22 cellular contexts compared by ENCODE assay signal in the genomic region with DNA sequence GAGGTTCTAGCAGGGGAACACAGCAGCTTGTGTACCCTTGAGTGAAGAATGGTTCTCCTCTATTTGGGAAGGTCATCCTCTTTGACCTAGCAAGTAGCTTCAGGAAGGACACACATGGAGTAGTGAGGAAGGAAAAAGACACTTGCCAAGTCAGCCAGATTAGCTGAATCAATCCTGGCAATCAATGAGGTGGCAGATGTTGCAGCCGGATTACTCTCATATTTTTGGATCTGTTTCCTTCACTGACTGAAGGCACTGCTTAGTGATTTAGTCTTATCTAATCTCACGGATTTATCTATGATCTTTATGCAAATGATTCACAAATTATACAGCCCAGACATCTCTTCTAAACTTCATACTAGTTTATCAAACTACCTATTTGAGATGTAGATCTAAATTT.
"Had no signal": no experiment of that assay in that cellular context is flagged by ENCODE, and none has a peak within 500 bp of the region (broad histone marks: within the 10 kb centered on the region; RNA-seq: fewer than 3 reads in every experiment).

No MANE protein-coding gene starts in this region.

- DNase-seq: esophagus squamous epithelium; foreskin keratinocyte; kidney; left cardiac atrium; left ventricle myocardium inferior; lower lobe of right lung; natural killer cell; nucleus accumbens; ovary; right lobe of liver; stimulated activated CD4-positive, alpha-beta T cell treated with anti-CD3 and anti-CD28 coated beads, Interleukin-4, amount 100 ng/mL, for 1 hour; stimulated activated CD8-positive, alpha-beta memory T cell treated with anti-CD3 and anti-CD28 coated beads, Interleukin-4, amount 100 ng/mL, for 48 hours; stimulated activated naive CD8-positive, alpha-beta T cell treated with anti-CD3 and anti-CD28 coated beads, Interleukin-15, Interleukin-2, amounts not matched to agents 100 U/mL and 50 U/mL, for 24 hours; thyroid gland; upper lobe of left lung; uterus had no signal

- H3K27me3 Mint-ChIP-seq: dendritic cell treated with granulocyte-macrophage colony-stimulating factor and Interleukin-4, amounts not matched to agents 40 ng/mL and 50 ng/mL, for 4 days; memory B cell; progenitor cell of endocrine pancreas had no signal

- H3K27ac Mint-ChIP-seq: dendritic cell treated with granulocyte-macrophage colony-stimulating factor and Interleukin-4, amounts not matched to agents 40 ng/mL and 50 ng/mL, for 4 days; memory B cell; mesothelial cell of epicardium; natural killer cell; progenitor cell of endocrine pancreas; stimulated activated effector memory CD8-positive, alpha-beta T cell treated with anti-CD3 and anti-CD28 coated beads, Interleukin-12 subunit alpha, Interleukin-12 subunit beta, amount 100 ng/mL, for 72 hours had no signal

- ATAC-seq: foreskin keratinocyte; left cardiac atrium; lower lobe of right lung; natural killer cell; right lobe of liver; stimulated activated effector memory CD8-positive, alpha-beta T cell treated with anti-CD3 and anti-CD28 coated beads, Interleukin-12 subunit alpha, Interleukin-12 subunit beta, amount 100 ng/mL, for 72 hours; stimulated activated naive CD8-positive, alpha-beta T cell treated with anti-CD3 and anti-CD28 coated beads, Interleukin-15, Interleukin-2, amounts not matched to agents 100 U/mL and 50 U/mL, for 24 hours had no signal

- H3K36me3 Mint-ChIP-seq: memory B cell; stimulated activated effector memory CD8-positive, alpha-beta T cell treated with anti-CD3 and anti-CD28 coated beads, Interleukin-12 subunit alpha, Interleukin-12 subunit beta, amount 100 ng/mL, for 72 hours had no signal

- H3K4me1 Mint-ChIP-seq: memory B cell; mesothelial cell of epicardium; natural killer cell; neural crest cell; stimulated activated effector memory CD8-positive, alpha-beta T cell treated with anti-CD3 and anti-CD28 coated beads, Interleukin-12 subunit alpha, Interleukin-12 subunit beta, amount 100 ng/mL, for 72 hours had no signal

- H3K4me3 Mint-ChIP-seq: dendritic cell treated with granulocyte-macrophage colony-stimulating factor and Interleukin-4, amounts not matched to agents 40 ng/mL and 50 ng/mL, for 4 days; memory B cell; mesothelial cell of epicardium; natural killer cell; neural crest cell; stimulated activated effector memory CD8-positive, alpha-beta T cell treated with anti-CD3 and anti-CD28 coated beads, Interleukin-12 subunit alpha, Interleukin-12 subunit beta, amount 100 ng/mL, for 72 hours had no signal
